In genomic region chr16:77584205-77584859, GRCh38 we compare ENCODE assay signal across 8 cellular contexts.
DNase-seq lines count a peak whose midpoint lies in the region; ATAC-seq and TF ChIP-seq lines count a peak whose summit lies in the region.

No MANE protein-coding gene starts in this region.

- no peaks in the 10 kb centered on the region for H3K36me3 Mint-ChIP-seq in osteocyte (ENCODE audit: unreplicated experiment)

- no peak overlapping the region for H3K4me3 Mint-ChIP-seq in osteocyte (ENCODE audit: unreplicated experiment)

- peak; percentile 61 for ATAC-seq in HG03280 (IDR thresholded peaks at IDR 0.05; ENCODE audit: unreplicated experiment)
- ATAC-seq in GM19023 (IDR thresholded peaks at IDR 0.05; ENCODE audit: unreplicated experiment) = no peak

- H3K27me3 Mint-ChIP-seq in osteocyte (ENCODE audit: unreplicated experiment) = peaks cover 8% of the 10 kb centered on the region

- TF ChIP-seq CTCF in osteocyte (IDR thresholded peaks at IDR 0.05) = peak; percentile 93

- H3K4me1 Mint-ChIP-seq in osteocyte (ENCODE audit: unreplicated experiment) = no peaks in the 10 kb centered on the region

- H3K27ac Mint-ChIP-seq in osteocyte (ENCODE audit: unreplicated experiment) = no peak overlapping the region

- H3K9me3 Mint-ChIP-seq in osteocyte (ENCODE audit: unreplicated experiment) = no peaks in the 10 kb centered on the region

- DNase-seq in activated CD8-positive, alpha-beta memory T cell treated with anti-CD3 and anti-CD28 coated beads for 24 hours = peak; percentile 65
- no peak for DNase-seq in activated CD8-positive, alpha-beta memory T cell treated with anti-CD3 and anti-CD28 coated beads, Interleukin-2, amount 50 U/mL, for 48 hours
- DNase-seq in NCI-H82 treated with DMSO at 0.1 percent for 48 hours (lab: John Stamatoyannopoulos, UW; ENCODE audit: unreplicated experiment) = peak; percentile 53
- DNase-seq in activated T-cell treated with anti-CD3 and anti-CD28 coated beads for 24 hours (ENCODE audit: low read depth) = peak; percentile 16
- peak; percentile 56 for DNase-seq in fibroblast of the conjunctiva (ENCODE audit: low read depth)
- no peak for DNase-seq in osteocyte (ENCODE audit: extremely low spot score, unreplicated experiment)

Comparison
In these comparisons a context has a peak if more than half of its experiments do, and no peak if none do; other contexts are left out.
1. DNase-seq: peak in activated CD8-positive, alpha-beta memory T cell treated with anti-CD3 and anti-CD28 coated beads for 24 hours (single experiment), NCI-H82 treated with DMSO at 0.1 percent for 48 hours (single experiment), activated T-cell treated with anti-CD3 and anti-CD28 coated beads for 24 hours (single experiment) and fibroblast of the conjunctiva (single experiment); none in activated CD8-positive, alpha-beta memory T cell treated with anti-CD3 and anti-CD28 coated beads, Interleukin-2, amount 50 U/mL, for 48 hours (single experiment) and osteocyte (single experiment).